ENCODE assay signal across 8 cellular contexts in the genomic region with DNA sequence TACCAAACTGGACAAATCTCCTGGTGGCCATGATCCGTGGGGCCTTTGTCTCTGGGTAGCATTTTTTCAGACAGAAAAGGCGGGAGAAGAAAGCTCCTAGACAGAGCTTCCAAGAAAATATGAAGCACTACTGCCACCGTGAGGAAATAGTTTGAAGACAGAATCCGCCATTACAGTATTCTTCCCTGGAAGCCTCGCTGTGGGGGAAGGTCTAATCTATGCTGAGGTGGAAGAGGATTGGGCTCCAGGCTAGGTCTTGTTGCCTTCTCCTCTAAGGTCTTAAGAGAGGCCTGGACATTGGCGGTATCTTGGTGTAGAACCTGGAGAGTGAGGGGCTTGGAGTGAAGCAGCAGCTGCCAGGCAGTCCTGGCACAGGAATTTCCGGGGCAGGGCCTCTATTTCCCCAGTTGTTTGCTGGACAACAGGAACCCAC.
DNase-seq lines count a peak whose midpoint lies in the region; ATAC-seq and TF ChIP-seq lines count a peak whose summit lies in the region.

No MANE protein-coding gene starts in this region.

- 86 to 94% methylated on average over 7 of the region's 7 CpGs for WGBS in sigmoid colon, 2 donors

- H3K4me3 Mint-ChIP-seq in activated naive CD8-positive, alpha-beta T cell treated with anti-CD3 and anti-CD28 coated beads, Interleukin-2, amount 50 U/mL, for 24 hours = no peak overlapping the region
- H3K4me3 Mint-ChIP-seq in activated CD4-positive, alpha-beta T cell treated with anti-CD3 and anti-CD28 coated beads for 36 hours = no peak overlapping the region

- no peaks in the 10 kb centered on the region for H3K4me1 Mint-ChIP-seq in activated naive CD8-positive, alpha-beta T cell treated with anti-CD3 and anti-CD28 coated beads, Interleukin-2, amount 50 U/mL, for 24 hours
- no peaks in the 10 kb centered on the region for H3K4me1 Mint-ChIP-seq in activated CD4-positive, alpha-beta T cell treated with anti-CD3 and anti-CD28 coated beads for 36 hours

- no peaks in the 10 kb centered on the region for H3K9me3 Mint-ChIP-seq in activated naive CD8-positive, alpha-beta T cell treated with anti-CD3 and anti-CD28 coated beads, Interleukin-2, amount 50 U/mL, for 24 hours
- no peaks in the 10 kb centered on the region for H3K9me3 Mint-ChIP-seq in activated CD4-positive, alpha-beta T cell treated with anti-CD3 and anti-CD28 coated beads for 36 hours (ENCODE audit: low read depth)

- H3K27me3 Mint-ChIP-seq in activated naive CD8-positive, alpha-beta T cell treated with anti-CD3 and anti-CD28 coated beads, Interleukin-2, amount 50 U/mL, for 24 hours = no peaks in the 10 kb centered on the region
- H3K27me3 Mint-ChIP-seq in activated CD4-positive, alpha-beta T cell treated with anti-CD3 and anti-CD28 coated beads for 36 hours = no peaks in the 10 kb centered on the region

- intact Hi-C loops in colonic mucosa (cut with DNase I) = no loop called here
- intact Hi-C loops in sigmoid colon (cut with DNase I) = loop anchor here (1.0 kb wide), 1 partner anchor 10 kb away; no protein-coding TSS in a partner anchor
- intact Hi-C loops in activated CD4-positive, alpha-beta T cell treated with anti-CD3 and anti-CD28 coated beads for 36 hours (cut with DNase I, micrococcal nuclease) = no loop called here

- 0 out of 2 replicates have a peak, but pooled peaks have one; percentile 5 for TF ChIP-seq RAD21 in Ishikawa (IDR thresholded peaks at IDR 0.05; ENCODE audit: low read depth)

- POLR2A ChIA-PET in RWPE1 (lab: Yijun Ruan, JAX; ENCODE audit: low non-redundant PET) = no interaction called here
- POLR2A ChIA-PET in activated CD4-positive, alpha-beta T cell treated with anti-CD3 and anti-CD28 coated beads for 36 hours (lab: Charles Lee) = no interaction called here

- no peak overlapping the region for H3K9ac ChIP-seq in colonic mucosa (ENCODE audit: low read depth in 2 of 2, low read length in 2 of 2)

- H3K4me3 ChIP-seq in colonic mucosa (peak overlapping the region; percentile 33), sigmoid colon (peak overlapping the region in 2 of 4 donors; percentile 14 to 44)

- TF ChIP-seq CTCF in colonic mucosa (IDR thresholded peaks at IDR 0.05) (peak; percentile 47), sigmoid colon (IDR thresholded peaks at IDR 0.05) (peak in 1 of 4 experiments; percentile 55), RWPE1 (conservative IDR thresholded peaks at IDR 0.05; ENCODE audit: low read depth) (no peak)

- peak; percentile 43 for ATAC-seq in GM18861 (IDR thresholded peaks at IDR 0.05; ENCODE audit: unreplicated experiment)
- no peak for ATAC-seq in activated naive CD8-positive, alpha-beta T cell treated with anti-CD3 and anti-CD28 coated beads, Interleukin-2, amount 50 U/mL, for 24 hours
- no peak for ATAC-seq in activated CD4-positive, alpha-beta T cell treated with anti-CD3 and anti-CD28 coated beads for 36 hours

- no peaks in the 10 kb centered on the region for H3K9me3 ChIP-seq in colonic mucosa
- no peaks in the 10 kb centered on the region for H3K9me3 ChIP-seq in sigmoid colon

- H3K27me3 ChIP-seq in colonic mucosa = no peaks in the 10 kb centered on the region
- no peaks in the 10 kb centered on the region for H3K27me3 ChIP-seq in sigmoid colon

- no peak for TF ChIP-seq POLR2A in sigmoid colon (IDR thresholded peaks at IDR 0.05)

- CTCF ChIA-PET in RWPE1 (lab: Yijun Ruan, JAX) = no interaction called here
- CTCF ChIA-PET in activated CD4-positive, alpha-beta T cell treated with anti-CD3 and anti-CD28 coated beads for 36 hours (lab: Charles Lee) = no interaction called here

- H3K4me1 ChIP-seq in colonic mucosa (no peaks in the 10 kb centered on the region), sigmoid colon (peaks cover 0 to 3% (median 0%) of the 10 kb centered on the region in 4 donors)

- TF ChIP-seq EP300 in Ishikawa (IDR thresholded peaks at IDR 0.05; ENCODE audit: borderline replicate concordance) (no peak), sigmoid colon (IDR thresholded peaks at IDR 0.05) (no peak)

- no peak overlapping the region for H3K27ac Mint-ChIP-seq in activated naive CD8-positive, alpha-beta T cell treated with anti-CD3 and anti-CD28 coated beads, Interleukin-2, amount 50 U/mL, for 24 hours
- H3K27ac Mint-ChIP-seq in activated CD4-positive, alpha-beta T cell treated with anti-CD3 and anti-CD28 coated beads for 36 hours = no peak overlapping the region

- peaks cover 7% of the 10 kb centered on the region for H3K36me3 Mint-ChIP-seq in activated naive CD8-positive, alpha-beta T cell treated with anti-CD3 and anti-CD28 coated beads, Interleukin-2, amount 50 U/mL, for 24 hours (ENCODE audit: low read depth)
- peaks cover 14% of the 10 kb centered on the region for H3K36me3 Mint-ChIP-seq in activated CD4-positive, alpha-beta T cell treated with anti-CD3 and anti-CD28 coated beads for 36 hours (ENCODE audit: low read depth)

- H3K36me3 ChIP-seq in colonic mucosa (no peaks in the 10 kb centered on the region), sigmoid colon (no peaks in the 10 kb centered on the region)

- DNase-seq in colonic mucosa = peak; percentile 78
- peak; percentile 75 for DNase-seq in sigmoid colon
- DNase-seq in activated naive CD8-positive, alpha-beta T cell treated with anti-CD3 and anti-CD28 coated beads, Interleukin-2, amount 50 U/mL, for 24 hours = no peak
- DNase-seq in RWPE1 (ENCODE audit: low spot score) = no peak
- no peak for DNase-seq in activated CD4-positive, alpha-beta T cell treated with anti-CD3 and anti-CD28 coated beads for 36 hours
- DNase-seq in activated CD4-positive, alpha-beta T cell treated with anti-CD3 and anti-CD28 coated beads for 48 hours = no peak

- H3K27ac ChIP-seq in colonic mucosa (peak overlapping the region; percentile 40), sigmoid colon (peak overlapping the region in 2 of 4 donors; percentile 16 to 71), RWPE1 (no peak overlapping the region)

TF ChIP-seq in Ishikawa, 13 proteins besides CTCF, POLR2A, EP300 and RAD21:
- no peak for TF ChIP-seq CEBPB (IDR thresholded peaks at IDR 0.05)

Comparison
In these comparisons a context has a peak if more than half of its experiments do, and no peak if none do; other contexts are left out.
1. DNase-seq: peak in colonic mucosa (single experiment) and sigmoid colon (single experiment); none in activated naive CD8-positive, alpha-beta T cell treated with anti-CD3 and anti-CD28 coated beads, Interleukin-2, amount 50 U/mL, for 24 hours (single experiment), RWPE1 (single experiment), activated CD4-positive, alpha-beta T cell treated with anti-CD3 and anti-CD28 coated beads for 36 hours (single experiment) and activated CD4-positive, alpha-beta T cell treated with anti-CD3 and anti-CD28 coated beads for 48 hours (single experiment).